21 cellular contexts compared by ENCODE assay signal in genomic region chr20:53336892-53337291, GRCh38.
"Had no signal": no experiment of that assay in that cellular context is flagged by ENCODE, and none has a peak within 500 bp of the region (broad histone marks: within the 10 kb centered on the region; RNA-seq: fewer than 3 reads in every experiment).

No MANE protein-coding gene starts in this region.

- H3K27me3 ChIP-seq: body of pancreas, left lung, neutrophil, uterus had no signal

- H3K4me1 Mint-ChIP-seq: activated B cell treated with CpG ODN at 0.5 μM for 24 hours; activated naive CD8-positive, alpha-beta T cell treated with anti-CD3 and anti-CD28 coated beads for 36 hours; stimulated activated effector memory CD8-positive, alpha-beta T cell treated with anti-CD3 and anti-CD28 coated beads, Interleukin-12 subunit alpha, Interleukin-12 subunit beta, amount 100 ng/mL, for 72 hours had no signal

- H3K27me3 Mint-ChIP-seq: activated B cell treated with CpG ODN at 0.5 μM for 24 hours; activated naive CD8-positive, alpha-beta T cell treated with anti-CD3 and anti-CD28 coated beads for 36 hours; naive thymus-derived CD4-positive, alpha-beta T cell had no signal

- H3K4me1 ChIP-seq: body of pancreas, left lung, parathyroid adenoma, uterus had no signal

- H3K4me3 Mint-ChIP-seq: activated B cell treated with CpG ODN at 0.5 μM for 24 hours; activated naive CD8-positive, alpha-beta T cell treated with anti-CD3 and anti-CD28 coated beads for 36 hours; naive thymus-derived CD4-positive, alpha-beta T cell; stimulated activated effector memory CD8-positive, alpha-beta T cell treated with anti-CD3 and anti-CD28 coated beads, Interleukin-12 subunit alpha, Interleukin-12 subunit beta, amount 100 ng/mL, for 72 hours had no signal

- H3K9me3 ChIP-seq: body of pancreas, left lung, neutrophil, uterus had no signal

- H3K4me3 ChIP-seq: body of pancreas, left lung, uterus had no signal

- H3K27ac Mint-ChIP-seq: activated B cell treated with CpG ODN at 0.5 μM for 24 hours; activated naive CD8-positive, alpha-beta T cell treated with anti-CD3 and anti-CD28 coated beads for 36 hours; naive thymus-derived CD4-positive, alpha-beta T cell; stimulated activated effector memory CD8-positive, alpha-beta T cell treated with anti-CD3 and anti-CD28 coated beads, Interleukin-12 subunit alpha, Interleukin-12 subunit beta, amount 100 ng/mL, for 72 hours had no signal

- H3K27ac ChIP-seq: body of pancreas, left lung, neutrophil, parathyroid adenoma, uterus had no signal

- ATAC-seq: esophagus mucosa; left lung; naive thymus-derived CD4-positive, alpha-beta T cell; stimulated activated effector memory CD8-positive, alpha-beta T cell treated with anti-CD3 and anti-CD28 coated beads, Interleukin-12 subunit alpha, Interleukin-12 subunit beta, amount 100 ng/mL, for 72 hours had no signal

- H3K9ac ChIP-seq: parathyroid adenoma had no signal

- DNase-seq: activated B cell treated with CpG ODN at 0.5 μM for 24 hours; activated CD4-positive, alpha-beta T cell treated with anti-CD3 and anti-CD28 coated beads for 48 hours; activated CD8-positive, alpha-beta memory T cell treated with anti-CD3 and anti-CD28 coated beads, Interleukin-2, amount 50 U/mL, for 48 hours; activated gamma-delta T cell treated with Interleukin-2 at 50 U/mL for 16 hours; activated naive CD8-positive, alpha-beta T cell treated with anti-CD3 and anti-CD28 coated beads for 36 hours; amygdala; body of pancreas; caudate nucleus; islet precursor cell; left lung; mammary epithelial cell; naive thymus-derived CD4-positive, alpha-beta T cell; stimulated activated CD4-positive, alpha-beta T cell treated with anti-CD3 and anti-CD28 coated beads, Interleukin-12 subunit alpha, Interleukin-12 subunit beta, amount 100 ng/mL, for 4 hours; uterus had no signal

- H3K36me3 Mint-ChIP-seq: stimulated activated effector memory CD8-positive, alpha-beta T cell treated with anti-CD3 and anti-CD28 coated beads, Interleukin-12 subunit alpha, Interleukin-12 subunit beta, amount 100 ng/mL, for 72 hours had no signal

- H2AFZ ChIP-seq: parathyroid adenoma had no signal

- FAIRE-seq: colon, endometrium, TTC549 had no signal

- H3K9me3 Mint-ChIP-seq: activated B cell treated with CpG ODN at 0.5 μM for 24 hours; activated naive CD8-positive, alpha-beta T cell treated with anti-CD3 and anti-CD28 coated beads for 36 hours; stimulated activated effector memory CD8-positive, alpha-beta T cell treated with anti-CD3 and anti-CD28 coated beads, Interleukin-12 subunit alpha, Interleukin-12 subunit beta, amount 100 ng/mL, for 72 hours had no signal

- H3K36me3 ChIP-seq: left lung, neutrophil, uterus had no signal

- H3K79me2 ChIP-seq: parathyroid adenoma had no signal
